Comparison of ENCODE assay signal across 19 cellular contexts in the genomic region with DNA sequence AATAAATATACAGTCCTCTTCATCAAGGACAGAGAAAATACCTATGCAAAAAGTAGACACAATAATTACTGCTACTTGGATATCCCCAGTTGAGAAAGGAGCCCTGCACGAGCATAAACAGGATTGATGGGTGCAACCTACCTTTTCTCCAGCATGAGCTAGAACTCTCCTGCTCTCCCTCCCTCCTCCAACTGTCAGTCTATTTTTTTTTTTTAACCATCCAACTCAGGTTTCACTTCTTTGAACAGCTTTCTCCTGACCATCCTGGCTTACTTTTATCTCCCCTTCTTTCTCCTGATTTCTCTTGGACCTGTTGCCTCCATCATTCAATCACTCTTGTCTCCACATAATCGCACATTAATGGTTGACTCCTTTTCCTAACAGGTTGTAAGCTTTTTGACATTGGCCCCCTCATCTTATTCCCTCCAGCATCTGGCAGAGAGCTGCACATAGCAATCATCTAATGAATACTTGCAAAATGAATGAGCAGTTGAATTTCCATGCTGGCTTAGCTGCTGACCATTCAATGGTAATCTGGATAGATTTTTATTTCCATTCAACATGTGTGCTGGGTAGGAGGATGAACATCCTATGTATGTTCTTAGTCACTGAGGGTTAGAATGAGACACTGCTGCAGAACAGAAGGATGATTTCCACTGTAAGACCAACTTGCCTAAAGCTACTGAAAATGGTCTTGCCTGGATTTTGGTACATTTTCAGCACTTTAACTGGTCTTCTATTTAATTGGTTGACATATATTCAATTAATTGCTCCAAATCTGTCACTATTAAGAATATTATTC. TPM values are rescaled to one million over a fixed set of nuclear protein-coding genes. Genes with fewer than 3 reads are reported as not detected.
DNase-seq lines count a peak whose midpoint lies in the region; ATAC-seq and TF ChIP-seq lines count a peak whose summit lies in the region.
"Had no signal": no experiment of that assay in that cellular context is flagged by ENCODE, and none has a peak within 500 bp of the region (broad histone marks: within the 10 kb centered on the region; RNA-seq: fewer than 3 reads in every experiment).

No MANE protein-coding gene starts in this region.

- no peak for TF ChIP-seq EP300 in transverse colon (IDR thresholded peaks at IDR 0.05; ENCODE audit: low read depth)

- H3K36me3 ChIP-seq in hepatocyte (replicated peaks; ENCODE audit: insufficient read depth, low read depth): no peaks in the 10 kb centered on the region
- no peaks in the 10 kb centered on the region for H3K36me3 ChIP-seq in transverse colon
- H3K36me3 ChIP-seq: BE2C, MG63 had no signal

- 91% methylated on average over 2 of the region's 2 CpGs for WGBS in hepatocyte (ENCODE audit: low lambda C conversion rate, missing lambda C conversion rate)
- WGBS in transverse colon (ENCODE audit: low coverage in 1 of 2), 2 donors: 70 to 78% methylated on average over 2 of the region's 2 CpGs

- peak overlapping the region; percentile 51 for H3K4me2 ChIP-seq in hepatocyte

- TF ChIP-seq POLR2A in transverse colon (IDR thresholded peaks at IDR 0.05): no peak

- no peaks in the 10 kb centered on the region for H3K79me2 ChIP-seq in hepatocyte

- H3K27ac ChIP-seq in hepatocyte (no peak overlapping the region), transverse colon (peak overlapping the region in 3 of 4 donors; percentile 59 to 72 (median 65))

- no peaks in the 10 kb centered on the region for H4K20me1 ChIP-seq in hepatocyte (ENCODE audit: insufficient read depth, poor library complexity, severe bottlenecking)

- ATAC-seq in HG02610 (IDR thresholded peaks at IDR 0.05; ENCODE audit: unreplicated experiment): no peak
- ATAC-seq: CD8-positive, alpha-beta T cell; PC-3 had no signal

- H3K4me1 ChIP-seq in hepatocyte (ENCODE audit: insufficient read depth) (peaks cover 30% of the 10 kb centered on the region), transverse colon (peaks cover 0 to 46% (median 34%) of the 10 kb centered on the region in 4 donors)
- H3K4me1 ChIP-seq: BE2C had no signal

- in situ Hi-C loops in transverse colon (cut with MboI; ENCODE audit: low pct_ligation_motif_present in 1 of 4, low pct_unique_long_range_greater_than_20kb in 1 of 4, low sequenced_read_pairs in 3 of 4): no loop called here

- no peaks in the 10 kb centered on the region for H3K9me3 ChIP-seq in hepatocyte (ENCODE audit: low read depth)
- no peaks in the 10 kb centered on the region for H3K9me3 ChIP-seq in transverse colon
- H3K9me3 ChIP-seq: BE2C, MG63 had no signal

- H3K4me3 ChIP-seq in hepatocyte (no peak overlapping the region), transverse colon (no peak overlapping the region)
- H3K4me3 ChIP-seq: MG63 had no signal

- intact Hi-C loops in transverse colon (cut with DNase I; ENCODE audit: low total_unique reads): no loop called here

- no peaks in the 10 kb centered on the region for H3K9me2 ChIP-seq in hepatocyte (replicated peaks; ENCODE audit: insufficient read depth)

- TF ChIP-seq CTCF in hepatocyte (IDR thresholded peaks at IDR 0.05; ENCODE audit: poor library complexity) (no peak), transverse colon (IDR thresholded peaks at IDR 0.05) (no peak)

- no peaks in the 10 kb centered on the region for H3K27me3 ChIP-seq in hepatocyte
- peaks cover 5% of the 10 kb centered on the region for H3K27me3 ChIP-seq in transverse colon
- H3K27me3 ChIP-seq: BE2C, MG63 had no signal

- H2AFZ ChIP-seq in hepatocyte: no peak overlapping the region

- DNase-seq in NCI-H82 (lab: John Stamatoyannopoulos, UW): peak; percentile 31
- no peak for DNase-seq in NCI-H82 treated with DMSO at 0.1 percent for 48 hours (lab: John Stamatoyannopoulos, UW; ENCODE audit: unreplicated experiment)
- DNase-seq in NCI-H69 (lab: John Stamatoyannopoulos, UW): peak; percentile 86
- no peak for DNase-seq in hepatocyte (ENCODE audit: low spot score)
- no peak for DNase-seq in transverse colon
- DNase-seq in NCI-H524 treated with DMSO at 0.1 percent for 48 hours (lab: John Stamatoyannopoulos, UW): no peak
- DNase-seq: BE2C; CD8-positive, alpha-beta T cell; GOT3; HFFc6; KG1; MG63; NCI-H1092 treated with DMSO at 0.1 percent for 48 hours; NCI-H2029; NK-92 treated with Interleukin-12 subunit alpha and Interleukin-12 subunit beta, amount 100 ng/mL, for 24 hours; PC-3 had no signal

RNA-seq across cellular contexts. Expression of a gene that starts 24.5 kb away (rescaled TPM):
- total RNA-seq in hepatocyte: 3.2 and 3.4 TPM in 2 replicates
- 1.1 and 1.7 TPM in 2 replicates for polyA plus RNA-seq in hepatocyte
- 100 to 1,000 TPM in 3 of 4 donors, not detected in 1; 151 to 247 (median 182) TPM for total RNA-seq in transverse colon
- total RNA-seq: CD8-positive, alpha-beta T cell; HFFc6; PC-3; SK-MEL-5 had no signal
- polyA plus RNA-seq: AG04450 had no signal

Comparison
In these comparisons a context has a peak if more than half of its experiments do, and no peak if none do; other contexts are left out.
1. DNase-seq: peak in NCI-H82 (single experiment) and NCI-H69 (single experiment); none in NCI-H82 treated with DMSO at 0.1 percent for 48 hours (single experiment), hepatocyte (single experiment), transverse colon (single experiment) and NCI-H524 treated with DMSO at 0.1 percent for 48 hours (single experiment).